1 cellular context compared by ENCODE assay signal in the genomic region with DNA sequence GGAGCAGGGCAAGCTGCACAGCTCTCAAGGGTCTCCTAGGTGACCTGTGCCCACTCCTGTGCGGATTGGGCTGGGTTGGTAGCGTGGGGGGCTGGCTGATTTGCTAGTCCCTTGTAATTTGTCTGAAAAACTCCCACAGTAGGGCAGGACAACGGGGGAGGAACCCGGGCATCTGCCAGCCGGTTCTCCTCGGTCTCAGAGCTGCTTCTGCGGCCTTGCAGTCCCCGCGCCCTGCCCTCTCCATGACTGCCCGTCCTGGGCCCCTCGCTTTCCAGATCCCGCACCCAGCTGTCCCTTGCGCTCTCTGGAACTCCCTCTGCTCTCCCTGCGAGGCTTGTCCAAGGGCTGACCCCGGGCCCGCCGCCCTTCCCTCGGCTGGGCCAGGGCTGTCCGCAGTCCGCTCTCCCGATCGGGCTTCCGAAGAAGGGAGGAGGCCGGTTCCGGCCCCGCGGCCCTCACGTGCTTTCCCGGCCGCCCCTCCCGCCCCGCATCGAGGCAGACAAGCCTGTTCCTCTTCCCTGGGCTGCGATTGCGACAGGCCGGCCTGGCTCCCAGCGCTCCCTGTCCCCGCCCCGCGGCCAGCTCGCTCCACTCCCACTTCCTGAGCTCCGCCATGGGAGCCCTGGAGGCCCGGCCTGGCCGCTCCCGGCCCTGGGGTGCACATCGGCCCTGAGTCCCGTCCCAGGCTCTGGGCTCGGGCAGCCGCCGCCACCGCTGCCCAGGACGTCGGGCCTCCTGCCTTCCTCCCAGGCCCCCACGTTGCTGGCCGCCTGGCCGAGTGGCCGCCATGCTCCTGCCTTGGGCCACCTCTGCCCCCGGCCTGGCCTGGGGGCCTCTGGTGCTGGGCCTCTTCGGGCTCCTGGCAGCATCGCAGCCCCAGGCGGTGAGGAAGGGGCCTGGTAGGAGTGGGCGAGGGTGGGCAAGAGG.
TF ChIP-seq lines count a peak whose summit lies in the region.

LTBR (plus strand) TSS at position 591 of the 927 bp plus-strand sequence; CDS start at position 788, 197 bp downstream.

TF ChIP-seq in HepG2, 621 proteins besides CTCF, POLR2A, EP300 and RAD21 (continued from another document and continues in another):
- TF ChIP-seq ZNF451 (CRISPR knock-in tag; IDR thresholded peaks at IDR 0.05), result peak; percentile 88; the same call in 1 of the 2 replicates
- TF ChIP-seq ZNF264 (CRISPR knock-in tag; IDR thresholded peaks at IDR 0.05), result peak; percentile 65; the same call in 1 of the 2 replicates
- peak; percentile 58; the same call in 1 of the 2 replicates for TF ChIP-seq ZNF12 (CRISPR knock-in tag; IDR thresholded peaks at IDR 0.05)
- TF ChIP-seq ZNF331 (CRISPR knock-in tag; IDR thresholded peaks at IDR 0.05), result peak; percentile 90
- TF ChIP-seq, protein P1, sequence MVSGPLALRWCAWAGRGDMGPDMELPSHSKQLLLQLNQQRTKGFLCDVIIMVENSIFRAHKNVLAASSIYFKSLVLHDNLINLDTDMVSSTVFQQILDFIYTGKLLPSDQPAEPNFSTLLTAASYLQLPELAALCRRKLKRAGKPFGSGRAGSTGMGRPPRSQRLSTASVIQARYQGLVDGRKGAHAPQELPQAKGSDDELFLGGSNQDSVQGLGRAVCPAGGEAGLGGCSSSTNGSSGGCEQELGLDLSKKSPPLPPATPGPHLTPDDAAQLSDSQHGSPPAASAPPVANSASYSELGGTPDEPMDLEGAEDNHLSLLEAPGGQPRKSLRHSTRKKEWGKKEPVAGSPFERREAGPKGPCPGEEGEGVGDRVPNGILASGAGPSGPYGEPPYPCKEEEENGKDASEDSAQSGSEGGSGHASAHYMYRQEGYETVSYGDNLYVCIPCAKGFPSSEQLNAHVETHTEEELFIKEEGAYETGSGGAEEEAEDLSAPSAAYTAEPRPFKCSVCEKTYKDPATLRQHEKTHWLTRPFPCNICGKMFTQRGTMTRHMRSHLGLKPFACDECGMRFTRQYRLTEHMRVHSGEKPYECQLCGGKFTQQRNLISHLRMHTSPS (CRISPR knock-in tag; IDR thresholded peaks at IDR 0.05; ENCODE audit: low read depth), result peak; percentile 88; the same call in 1 of the 2 replicates
- 0 out of 2 replicates have a peak, but pooled peaks have one; percentile 43 for TF ChIP-seq U2AF2 (IDR thresholded peaks at IDR 0.05; ENCODE audit: low read depth, low read length)
- peak; percentile 97 for TF ChIP-seq IRX3 (CRISPR knock-in tag; IDR thresholded peaks at IDR 0.05; ENCODE audit: borderline replicate concordance, low read depth)
- TF ChIP-seq, protein P2, sequence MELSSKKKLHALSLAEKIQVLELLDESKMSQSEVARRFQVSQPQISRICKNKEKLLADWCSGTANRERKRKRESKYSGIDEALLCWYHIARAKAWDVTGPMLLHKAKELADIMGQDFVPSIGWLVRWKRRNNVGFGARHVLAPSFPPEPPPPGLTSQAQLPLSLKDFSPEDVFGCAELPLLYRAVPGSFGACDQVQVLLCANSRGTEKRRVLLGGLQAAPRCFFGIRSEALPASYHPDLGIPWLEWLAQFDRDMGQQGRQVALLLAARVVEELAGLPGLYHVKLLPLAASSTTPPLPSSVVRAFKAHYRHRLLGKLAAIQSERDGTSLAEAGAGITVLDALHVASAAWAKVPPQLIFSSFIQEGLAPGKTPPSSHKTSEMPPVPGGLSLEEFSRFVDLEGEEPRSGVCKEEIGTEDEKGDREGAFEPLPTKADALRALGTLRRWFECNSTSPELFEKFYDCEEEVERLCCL (CRISPR knock-in tag; IDR thresholded peaks at IDR 0.05; ENCODE audit: borderline replicate concordance), result peak; percentile 35; the same call in 1 of the 2 replicates
- TF ChIP-seq ESRRA (CRISPR knock-in tag; IDR thresholded peaks at IDR 0.05; ENCODE audit: low read depth), result peak; percentile 76
- TF ChIP-seq ZNF768 (CRISPR knock-in tag; IDR thresholded peaks at IDR 0.05), result peak; percentile 67; the same call in 1 of the 2 replicates
- TF ChIP-seq, protein P3, sequence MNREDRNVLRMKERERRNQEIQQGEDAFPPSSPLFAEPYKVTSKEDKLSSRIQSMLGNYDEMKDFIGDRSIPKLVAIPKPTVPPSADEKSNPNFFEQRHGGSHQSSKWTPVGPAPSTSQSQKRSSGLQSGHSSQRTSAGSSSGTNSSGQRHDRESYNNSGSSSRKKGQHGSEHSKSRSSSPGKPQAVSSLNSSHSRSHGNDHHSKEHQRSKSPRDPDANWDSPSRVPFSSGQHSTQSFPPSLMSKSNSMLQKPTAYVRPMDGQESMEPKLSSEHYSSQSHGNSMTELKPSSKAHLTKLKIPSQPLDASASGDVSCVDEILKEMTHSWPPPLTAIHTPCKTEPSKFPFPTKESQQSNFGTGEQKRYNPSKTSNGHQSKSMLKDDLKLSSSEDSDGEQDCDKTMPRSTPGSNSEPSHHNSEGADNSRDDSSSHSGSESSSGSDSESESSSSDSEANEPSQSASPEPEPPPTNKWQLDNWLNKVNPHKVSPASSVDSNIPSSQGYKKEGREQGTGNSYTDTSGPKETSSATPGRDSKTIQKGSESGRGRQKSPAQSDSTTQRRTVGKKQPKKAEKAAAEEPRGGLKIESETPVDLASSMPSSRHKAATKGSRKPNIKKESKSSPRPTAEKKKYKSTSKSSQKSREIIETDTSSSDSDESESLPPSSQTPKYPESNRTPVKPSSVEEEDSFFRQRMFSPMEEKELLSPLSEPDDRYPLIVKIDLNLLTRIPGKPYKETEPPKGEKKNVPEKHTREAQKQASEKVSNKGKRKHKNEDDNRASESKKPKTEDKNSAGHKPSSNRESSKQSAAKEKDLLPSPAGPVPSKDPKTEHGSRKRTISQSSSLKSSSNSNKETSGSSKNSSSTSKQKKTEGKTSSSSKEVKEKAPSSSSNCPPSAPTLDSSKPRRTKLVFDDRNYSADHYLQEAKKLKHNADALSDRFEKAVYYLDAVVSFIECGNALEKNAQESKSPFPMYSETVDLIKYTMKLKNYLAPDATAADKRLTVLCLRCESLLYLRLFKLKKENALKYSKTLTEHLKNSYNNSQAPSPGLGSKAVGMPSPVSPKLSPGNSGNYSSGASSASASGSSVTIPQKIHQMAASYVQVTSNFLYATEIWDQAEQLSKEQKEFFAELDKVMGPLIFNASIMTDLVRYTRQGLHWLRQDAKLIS (CRISPR knock-in tag; IDR thresholded peaks at IDR 0.05), result peak; percentile 61; the same call in 1 of the 2 replicates
- TF ChIP-seq PRMT3 (CRISPR knock-in tag; IDR thresholded peaks at IDR 0.05; ENCODE audit: borderline replicate concordance, low read depth), result 0 out of 2 replicates have a peak, but pooled peaks have one; percentile 59
- peak; percentile 89 for TF ChIP-seq ZNF574 (CRISPR knock-in tag; IDR thresholded peaks at IDR 0.05)
- peak; percentile 81 for TF ChIP-seq ELF1 (CRISPR knock-in tag; IDR thresholded peaks at IDR 0.05)
- TF ChIP-seq SMYD3 (CRISPR knock-in tag; IDR thresholded peaks at IDR 0.05), result peak; percentile 87
- peak; percentile 89 for TF ChIP-seq MEF2D (CRISPR knock-in tag; IDR thresholded peaks at IDR 0.05)
- no peak for TF ChIP-seq NR2F2 (IDR thresholded peaks at IDR 0.05; ENCODE audit: borderline replicate concordance, low read depth)
- TF ChIP-seq ZNF841 (CRISPR knock-in tag; IDR thresholded peaks at IDR 0.05; ENCODE audit: borderline replicate concordance), result no peak; the same call in 1 of the 2 replicates
- 0 out of 2 replicates have a peak, but pooled peaks have one; percentile 45 for TF ChIP-seq ZNF224 (CRISPR knock-in tag; IDR thresholded peaks at IDR 0.05)
- TF ChIP-seq, protein P4, sequence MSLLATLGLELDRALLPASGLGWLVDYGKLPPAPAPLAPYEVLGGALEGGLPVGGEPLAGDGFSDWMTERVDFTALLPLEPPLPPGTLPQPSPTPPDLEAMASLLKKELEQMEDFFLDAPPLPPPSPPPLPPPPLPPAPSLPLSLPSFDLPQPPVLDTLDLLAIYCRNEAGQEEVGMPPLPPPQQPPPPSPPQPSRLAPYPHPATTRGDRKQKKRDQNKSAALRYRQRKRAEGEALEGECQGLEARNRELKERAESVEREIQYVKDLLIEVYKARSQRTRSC (CRISPR knock-in tag; IDR thresholded peaks at IDR 0.05; ENCODE audit: low read depth), result no peak
- peak; percentile 79; the same call in 1 of the 2 replicates for TF ChIP-seq GLI4 (CRISPR knock-in tag; IDR thresholded peaks at IDR 0.05; ENCODE audit: borderline replicate concordance)
- TF ChIP-seq REXO4 (CRISPR knock-in tag; IDR thresholded peaks at IDR 0.05; ENCODE audit: borderline replicate concordance), result peak; percentile 91
- peak; percentile 78; the same call in 1 of the 2 replicates for TF ChIP-seq ZNF33B (CRISPR knock-in tag; IDR thresholded peaks at IDR 0.05)
- TF ChIP-seq ZNF749 (CRISPR knock-in tag; IDR thresholded peaks at IDR 0.05; ENCODE audit: borderline replicate concordance), result peak; percentile 97
- no peak for TF ChIP-seq SMARCC2 (IDR thresholded peaks at IDR 0.05)
- TF ChIP-seq ZNF34 (CRISPR knock-in tag; IDR thresholded peaks at IDR 0.05; ENCODE audit: borderline replicate concordance), result 0 out of 2 replicates have a peak, but pooled peaks have one; percentile 74
- peak; percentile 84 for TF ChIP-seq ZBTB38 (CRISPR knock-in tag; IDR thresholded peaks at IDR 0.05)
- TF ChIP-seq, protein P5, sequence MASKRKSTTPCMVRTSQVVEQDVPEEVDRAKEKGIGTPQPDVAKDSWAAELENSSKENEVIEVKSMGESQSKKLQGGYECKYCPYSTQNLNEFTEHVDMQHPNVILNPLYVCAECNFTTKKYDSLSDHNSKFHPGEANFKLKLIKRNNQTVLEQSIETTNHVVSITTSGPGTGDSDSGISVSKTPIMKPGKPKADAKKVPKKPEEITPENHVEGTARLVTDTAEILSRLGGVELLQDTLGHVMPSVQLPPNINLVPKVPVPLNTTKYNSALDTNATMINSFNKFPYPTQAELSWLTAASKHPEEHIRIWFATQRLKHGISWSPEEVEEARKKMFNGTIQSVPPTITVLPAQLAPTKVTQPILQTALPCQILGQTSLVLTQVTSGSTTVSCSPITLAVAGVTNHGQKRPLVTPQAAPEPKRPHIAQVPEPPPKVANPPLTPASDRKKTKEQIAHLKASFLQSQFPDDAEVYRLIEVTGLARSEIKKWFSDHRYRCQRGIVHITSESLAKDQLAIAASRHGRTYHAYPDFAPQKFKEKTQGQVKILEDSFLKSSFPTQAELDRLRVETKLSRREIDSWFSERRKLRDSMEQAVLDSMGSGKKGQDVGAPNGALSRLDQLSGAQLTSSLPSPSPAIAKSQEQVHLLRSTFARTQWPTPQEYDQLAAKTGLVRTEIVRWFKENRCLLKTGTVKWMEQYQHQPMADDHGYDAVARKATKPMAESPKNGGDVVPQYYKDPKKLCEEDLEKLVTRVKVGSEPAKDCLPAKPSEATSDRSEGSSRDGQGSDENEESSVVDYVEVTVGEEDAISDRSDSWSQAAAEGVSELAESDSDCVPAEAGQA (IDR thresholded peaks at IDR 0.05; ENCODE audit: low read depth), result no peak
- TF ChIP-seq, protein P5 (CRISPR knock-in tag; IDR thresholded peaks at IDR 0.05; ENCODE audit: borderline replicate concordance), result no peak
